In genomic region chr3:154421067-154421466, GRCh38 we compare ENCODE assay signal across 1 cellular context.
TF ChIP-seq lines count a peak whose summit lies in the region.

No MANE protein-coding gene starts in this region.

TF ChIP-seq in K562, 482 proteins besides CTCF, POLR2A, EP300 and RAD21 (continued from another document):
- no peak for TF ChIP-seq NEUROD1 (IDR thresholded peaks at IDR 0.05; ENCODE audit: borderline replicate concordance, low read depth, low read length, partially characterized antibody)
